In the genomic region with DNA sequence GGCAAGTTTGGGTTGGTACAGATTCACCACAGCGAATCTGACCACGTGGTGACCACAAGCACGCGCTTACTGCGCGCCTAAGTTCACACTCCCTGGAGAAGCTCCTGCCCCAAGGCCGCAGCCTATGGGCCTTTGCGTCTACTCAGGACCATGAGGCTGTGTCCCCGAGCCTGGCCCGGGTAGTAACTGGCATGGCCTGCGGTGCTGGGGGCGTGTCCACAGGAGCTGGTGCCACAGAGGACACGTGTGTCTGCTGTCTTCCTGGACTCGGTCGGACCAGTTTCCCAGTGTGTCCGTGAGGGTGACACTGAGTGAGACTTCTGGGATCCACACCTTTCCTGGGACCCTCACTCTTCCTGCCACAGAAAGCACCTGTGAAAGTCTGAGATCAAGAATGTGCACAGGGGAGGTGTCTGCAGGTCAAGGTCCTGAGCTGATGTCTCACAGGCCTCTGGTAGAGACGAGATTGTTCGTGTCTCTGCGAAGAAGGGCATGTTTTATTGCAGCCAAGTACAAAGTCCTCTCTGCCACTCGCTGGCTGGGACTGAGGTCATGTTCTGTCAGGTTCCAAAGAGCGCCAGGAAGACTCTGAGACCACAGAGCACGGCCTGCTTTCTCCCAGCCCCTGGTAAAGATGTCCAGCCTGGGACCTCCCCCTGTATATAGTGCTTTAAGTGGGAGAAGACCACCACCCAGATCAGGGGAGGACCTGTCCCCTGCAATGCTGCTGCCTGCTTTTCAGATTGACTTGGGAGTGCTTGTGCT, we compare ENCODE assay signal across 24 cellular contexts. TPM values are rescaled to one million over a fixed set of nuclear protein-coding genes. Genes with fewer than 3 reads are reported as not detected.
DNase-seq lines count a peak whose midpoint lies in the region; ATAC-seq, FAIRE-seq and TF ChIP-seq lines count a peak whose summit lies in the region.
"Had no signal": no experiment of that assay in that cellular context is flagged by ENCODE, and none has a peak within 500 bp of the region (broad histone marks: within the 10 kb centered on the region; RNA-seq: fewer than 3 reads in every experiment).

No MANE protein-coding gene starts in this region.

- H3K23me2 ChIP-seq in H9 (ENCODE audit: insufficient read length, low read depth, low read length, poor library complexity, severe bottlenecking), result no peaks in the 10 kb centered on the region

- no peak overlapping the region for H2BK5ac ChIP-seq in H9 (ENCODE audit: insufficient read length, low read length)

- H3T11ph ChIP-seq in H9 (ENCODE audit: low read length), result no peak overlapping the region

- TF ChIP-seq CTCF in H9 (conservative IDR thresholded peaks at IDR 0.05), result no peak
- TF ChIP-seq CTCF in RWPE1 (conservative IDR thresholded peaks at IDR 0.05; ENCODE audit: low read depth), result no peak
- no peak for TF ChIP-seq CTCF in heart right ventricle (IDR thresholded peaks at IDR 0.05)
- no peak for TF ChIP-seq CTCF in osteoblast (IDR thresholded peaks at IDR 0.05; ENCODE audit: extremely low read depth, low read depth, low read length)

- H3K27ac Mint-ChIP-seq in H9, result peak overlapping the region in 2 of 3 experiments; percentile 45 to 57; a peak in 2 of 7 replicates
- H3K27ac Mint-ChIP-seq: activated naive CD4-positive, alpha-beta T cell treated with anti-CD3 and anti-CD28 coated beads for 36 hours; T-cell had no signal

- H3K27ac ChIP-seq in H9 (ENCODE audit: insufficient read length, low read depth, low read length), result no peak overlapping the region
- H3K27ac ChIP-seq in RWPE1, result peak overlapping the region; percentile 64
- H3K27ac ChIP-seq in heart right ventricle, result peak overlapping the region in 4 of 10 donors; percentile 1 to 33 (median 20)
- no peak overlapping the region for H3K27ac ChIP-seq in osteoblast (ENCODE audit: low read depth, low read length)
- H3K27ac ChIP-seq: epithelial cell of prostate, lower lobe of right lung, psoas muscle, spleen, testis had no signal

- no peak overlapping the region for H3K18ac ChIP-seq in H9 (ENCODE audit: insufficient read length, low read depth, low read length)

- H3K36me3 Mint-ChIP-seq in H9 (ENCODE audit: insufficient read depth in 1 of 3, low read depth in 3 of 3), result peaks cover 2 to 19% (median 13%) of the 10 kb centered on the region in 3 experiments; a peak in 6 of 7 replicates
- H3K36me3 Mint-ChIP-seq: natural killer cell had no signal

- no peak overlapping the region for H4K91ac ChIP-seq in H9 (ENCODE audit: insufficient read length, low read depth, low read length)

- H3K79me2 ChIP-seq in H9 (ENCODE audit: insufficient read depth, low read length), result no peaks in the 10 kb centered on the region
- H3K79me2 ChIP-seq in osteoblast (ENCODE audit: insufficient read depth, low read length), result no peaks in the 10 kb centered on the region

- H3K4me1 Mint-ChIP-seq in H9, result peaks cover 7 to 9% of the 10 kb centered on the region in 2 experiments
- H3K4me1 Mint-ChIP-seq: T-cell had no signal

- H2BK20ac ChIP-seq in H9 (ENCODE audit: low read depth, low read length, poor library complexity, severe bottlenecking), result no peak overlapping the region

- POLR2A ChIA-PET in RWPE1 (lab: Yijun Ruan, JAX; ENCODE audit: low non-redundant PET), result no interaction called here

- no peak overlapping the region for H3K4me2 ChIP-seq in H9 (ENCODE audit: insufficient read depth, insufficient read length, low read length)
- no peak overlapping the region for H3K4me2 ChIP-seq in osteoblast (ENCODE audit: insufficient read depth, low read length)

- no peak overlapping the region for H4K8ac ChIP-seq in H9 (replicated peaks; ENCODE audit: insufficient read length, low read depth, low read length)

- H3K4ac ChIP-seq in H9 (ENCODE audit: low read depth, low read length), result no peak overlapping the region

- no peak overlapping the region for H2BK120ac ChIP-seq in H9 (ENCODE audit: low read depth, low read length, poor library complexity, severe bottlenecking)

- no peak overlapping the region for H3K56ac ChIP-seq in H9 (ENCODE audit: insufficient read length, low read depth, low read length)

- H3K36me3 ChIP-seq in heart right ventricle, result peaks cover 0 to 59% (median 16%) of the 10 kb centered on the region in 9 donors
- peaks cover 9% of the 10 kb centered on the region for H3K36me3 ChIP-seq in osteoblast (ENCODE audit: insufficient read depth, low read length)

- peak in 7 of 8 donors; percentile 32 to 54 (median 44) for ATAC-seq in heart right ventricle
- ATAC-seq: GM12878, lower lobe of right lung, T-cell had no signal

- CTCF ChIA-PET in RWPE1 (lab: Yijun Ruan, JAX), result interaction anchor here (0.6 kb wide), 1 partner anchor 10 kb away, joined by 3 read pairs; no protein-coding TSS in a partner anchor

- H3K9ac ChIP-seq in H9 (ENCODE audit: extremely low read depth, insufficient read length, low read length), result no peak overlapping the region

- H3K4me3 ChIP-seq in heart right ventricle, result no peak overlapping the region
- no peak overlapping the region for H3K4me3 ChIP-seq in osteoblast (ENCODE audit: insufficient read depth, low read length)
- H3K4me3 ChIP-seq: GM12878, lower lobe of right lung, psoas muscle, spleen, testis had no signal

- H2BK12ac ChIP-seq in H9 (ENCODE audit: insufficient read length, low read depth, low read length), result no peak overlapping the region

- H3K4me1 ChIP-seq in H9 (ENCODE audit: insufficient read depth, low read length) (no peaks in the 10 kb centered on the region), heart right ventricle (peaks cover 0 to 14% (median 5%) of the 10 kb centered on the region in 9 donors), osteoblast (ENCODE audit: insufficient read depth, low read length) (no peaks in the 10 kb centered on the region)
- H3K4me1 ChIP-seq: lower lobe of right lung, psoas muscle, testis had no signal

- no peaks in the 10 kb centered on the region for H4K20me1 ChIP-seq in H9 (ENCODE audit: control insufficient read depth, insufficient read depth, insufficient read length)
- no peaks in the 10 kb centered on the region for H4K20me1 ChIP-seq in osteoblast (ENCODE audit: insufficient read depth, low read length)

- H3K4me3 Mint-ChIP-seq in H9, result no peak overlapping the region
- H3K4me3 Mint-ChIP-seq: activated naive CD4-positive, alpha-beta T cell treated with anti-CD3 and anti-CD28 coated beads for 36 hours; natural killer cell; T-cell had no signal

- H4K5ac ChIP-seq in H9 (ENCODE audit: insufficient read length, low read depth, low read length), result no peak overlapping the region

- no peaks in the 10 kb centered on the region for H3K9me3 Mint-ChIP-seq in H9
- H3K9me3 Mint-ChIP-seq: activated naive CD4-positive, alpha-beta T cell treated with anti-CD3 and anti-CD28 coated beads for 36 hours; natural killer cell; T-cell had no signal

- intact Hi-C loops in heart right ventricle (cut with DNase I), result no loop called here

- H2AFZ ChIP-seq in H9 (ENCODE audit: low read length) (no peak overlapping the region), osteoblast (ENCODE audit: low read length) (no peak overlapping the region)

- H3K27me3 ChIP-seq in H9 (ENCODE audit: insufficient read depth, low read length) (no peaks in the 10 kb centered on the region), heart right ventricle (no peaks in the 10 kb centered on the region), osteoblast (ENCODE audit: insufficient read depth, low read length) (no peaks in the 10 kb centered on the region)
- H3K27me3 ChIP-seq: spleen, testis had no signal

- FAIRE-seq in GM19239 (lab: Jason Lieb, UNC), result no peak
- FAIRE-seq: D721Med, frontal cortex, G401.6, GM12878 had no signal

- H3K9me3 ChIP-seq in H9 (ENCODE audit: control insufficient read depth, low read depth, low read length), result no peaks in the 10 kb centered on the region
- no peaks in the 10 kb centered on the region for H3K9me3 ChIP-seq in heart right ventricle
- no peaks in the 10 kb centered on the region for H3K9me3 ChIP-seq in osteoblast (ENCODE audit: low read depth, low read length)
- H3K9me3 ChIP-seq: lower lobe of right lung, psoas muscle, spleen, testis had no signal

- no peak overlapping the region for H3K14ac ChIP-seq in H9 (ENCODE audit: insufficient read depth, low read length)

- H3K27me3 Mint-ChIP-seq in H9 (ENCODE audit: low read depth), result no peaks in the 10 kb centered on the region; the same call in 1 of the 2 replicates
- H3K27me3 Mint-ChIP-seq: T-cell had no signal

- DNase-seq in H9 (no peak), RWPE1 (ENCODE audit: low spot score) (no peak), heart right ventricle (no peak), osteoblast (ENCODE audit: insufficient read length, low spot score, missing footprints) (peak; percentile 70), GM19239 (ENCODE audit: insufficient read length, low spot score) (no peak), T-helper 1 cell (no peak), medulla oblongata (ENCODE audit: extremely low spot score) (no peak), NCI-H2227 (lab: John Stamatoyannopoulos, UW; ENCODE audit: unreplicated experiment) (no peak)
- DNase-seq: activated CD4-positive, alpha-beta T cell treated with anti-CD3 and anti-CD28 coated beads, Interleukin-2, amount 50 U/mL, for 4 hours; activated naive CD4-positive, alpha-beta T cell treated with anti-CD3 and anti-CD28 coated beads for 36 hours; lower lobe of right lung; natural killer cell; NCI-H187 treated with DMSO at 0.1 percent for 48 hours; NCI-H446; psoas muscle; spleen; stimulated activated CD8-positive, alpha-beta memory T cell treated with anti-CD3 and anti-CD28 coated beads, Interleukin-4, amount 100 ng/mL, for 48 hours; T-cell; testis had no signal

- no peak overlapping the region for H2BK15ac ChIP-seq in H9 (ENCODE audit: low read depth, low read length)

- H2AK5ac ChIP-seq in H9 (ENCODE audit: insufficient read length, low read length), result no peak overlapping the region

- no CpG with 5 or more reads among the region's 22 CpGs for WGBS in H9 (ENCODE audit: extremely low coverage, insufficient read length, low lambda C conversion rate)
- WGBS in heart right ventricle, 2 donors, result 79 to 87% methylated on average over 22 of the region's 22 CpGs

- H3K79me1 ChIP-seq in H9 (ENCODE audit: insufficient read depth, low read depth, low read length, poor library complexity, severe bottlenecking), result no peaks in the 10 kb centered on the region

- no peak overlapping the region for H3K23ac ChIP-seq in H9 (ENCODE audit: insufficient read length, low read depth, low read length)

RNA-seq across cellular contexts. Expression of a gene that starts 25.2 kb away (rescaled TPM):
- total RNA-seq in H9 (2021), result 71.2 and 76.4 TPM in 2 replicates
- 10 to 100 TPM; 11.1 to 23.4 (median 15.3) TPM for total RNA-seq in heart right ventricle
- 10 to 100 TPM; 19.2 to 39.5 TPM for polyA plus RNA-seq in heart right ventricle
- total RNA-seq in osteoblast, result 25.3 and 27.1 TPM in 2 replicates

RNA-seq across cellular contexts. Expression of a gene that starts 57.8 kb away (rescaled TPM):
- total RNA-seq in H9 (2021), result 0.33 and 0.50 TPM in 2 replicates
- not detected for total RNA-seq in heart right ventricle
- polyA plus RNA-seq in heart right ventricle, result not detected
- under 0.01 TPM in 1 of 2 replicates, not detected in the other for total RNA-seq in osteoblast
- total RNA-seq: activated naive CD4-positive, alpha-beta T cell treated with anti-CD3 and anti-CD28 coated beads for 36 hours; frontal cortex; GM12878; lower lobe of right lung; psoas muscle; spleen; T-cell had no signal
- polyA plus RNA-seq: GM12878, psoas muscle, spleen had no signal
